ENCODE assay signal across 16 cellular contexts in genomic region chr1:75345538-75346292, GRCh38.
A peak's percentile ranks its signal among the peaks of the same experiment; 100 is the strongest.
DNase-seq lines count a peak whose midpoint lies in the region; ATAC-seq and TF ChIP-seq lines count a peak whose summit lies in the region.
"Had no signal": no experiment of that assay in that cellular context is flagged by ENCODE, and none has a peak within 500 bp of the region (broad histone marks: within the 10 kb centered on the region; RNA-seq: fewer than 3 reads in every experiment).

No MANE protein-coding gene starts in this region.

- H3K4me3 Mint-ChIP-seq in activated CD4-positive, alpha-beta memory T cell treated with anti-CD3 and anti-CD28 coated beads for 36 hours = no peak overlapping the region
- H3K4me3 Mint-ChIP-seq: brain; nephron; stimulated activated memory B cell treated with anti-CD40 and anti-IgM and Interleukin-4, amounts not matched to agents 10 μg/mL and 1 μg/mL and 100 μg/mL, for 72 hours had no signal

- H3K4me3 ChIP-seq in mammary epithelial cell (replicated peaks in 1 of 3; ENCODE audit: insufficient read depth in 1 of 3, low read depth in 2 of 3, low read length in 3 of 3) (no peak overlapping the region), kidney epithelial cell (ENCODE audit: low read depth, low read length) (no peak overlapping the region), gastrocnemius medialis (no peak overlapping the region)
- H3K4me3 ChIP-seq: right lobe of liver, uterus had no signal

- no peaks in the 10 kb centered on the region for H3K79me2 ChIP-seq in mammary epithelial cell (ENCODE audit: insufficient read depth, low read length)

- H3K4me1 ChIP-seq in mammary epithelial cell (ENCODE audit: insufficient read depth, low read length) (no peaks in the 10 kb centered on the region), gastrocnemius medialis (no peaks in the 10 kb centered on the region)
- H3K4me1 ChIP-seq: right lobe of liver, uterus had no signal

- dilution Hi-C loops in mammary epithelial cell (cut with HindIII; ENCODE audit: low sequenced_read_pairs) = no loop called here

- H3K36me3 ChIP-seq in mammary epithelial cell (ENCODE audit: insufficient read depth, low read length) (no peaks in the 10 kb centered on the region), kidney epithelial cell (ENCODE audit: control insufficient read depth, insufficient read depth, low read length) (no peaks in the 10 kb centered on the region), gastrocnemius medialis (no peaks in the 10 kb centered on the region)
- H3K36me3 ChIP-seq: right lobe of liver, uterus had no signal

- WGBS in mammary epithelial cell (ENCODE audit: low coverage, missing lambda C conversion rate) = 22% methylated on average over 2 of the region's 2 CpGs

- CTCF ChIA-PET in mammary epithelial cell (lab: Charles Lee; ENCODE audit: low non-redundant PET) = no interaction called here
- CTCF ChIA-PET in activated CD4-positive, alpha-beta memory T cell treated with anti-CD3 and anti-CD28 coated beads for 36 hours (lab: Charles Lee) = no interaction called here

- H3K27ac Mint-ChIP-seq in activated CD4-positive, alpha-beta memory T cell treated with anti-CD3 and anti-CD28 coated beads for 36 hours = no peak overlapping the region
- H3K27ac Mint-ChIP-seq: activated T-helper 2 cell treated with anti-CD3 and anti-CD28 coated beads, Interferon-gamma antibody, Interleukin-2, Interleukin-4, amounts not matched to agents 10 μg/mL and 5 μg/mL and 100 μg/mL, durations not matched to agents 14 hours and 24 hours and 36 hours; nephron; stimulated activated memory B cell treated with anti-CD40 and anti-IgM and Interleukin-4, amounts not matched to agents 10 μg/mL and 1 μg/mL and 100 μg/mL, for 72 hours had no signal

- H3K9me3 Mint-ChIP-seq in activated CD4-positive, alpha-beta memory T cell treated with anti-CD3 and anti-CD28 coated beads for 36 hours = no peaks in the 10 kb centered on the region
- H3K9me3 Mint-ChIP-seq: activated T-helper 2 cell treated with anti-CD3 and anti-CD28 coated beads, Interferon-gamma antibody, Interleukin-2, Interleukin-4, amounts not matched to agents 10 μg/mL and 5 μg/mL and 100 μg/mL, durations not matched to agents 14 hours and 24 hours and 36 hours had no signal

- H3K27ac ChIP-seq in mammary epithelial cell (ENCODE audit: insufficient read depth, low read depth, low read length) (no peak overlapping the region), gastrocnemius medialis (no peak overlapping the region)
- H3K27ac ChIP-seq: right lobe of liver, uterus, VCaP had no signal

- no peaks in the 10 kb centered on the region for H3K36me3 Mint-ChIP-seq in activated CD4-positive, alpha-beta memory T cell treated with anti-CD3 and anti-CD28 coated beads for 36 hours
- H3K36me3 Mint-ChIP-seq: stimulated activated memory B cell treated with anti-CD40 and anti-IgM and Interleukin-4, amounts not matched to agents 10 μg/mL and 1 μg/mL and 100 μg/mL, for 72 hours had no signal

- H3K4me1 Mint-ChIP-seq in activated CD4-positive, alpha-beta memory T cell treated with anti-CD3 and anti-CD28 coated beads for 36 hours (ENCODE audit: low read depth) = peaks cover 4% of the 10 kb centered on the region
- H3K4me1 Mint-ChIP-seq: nephron had no signal

- POLR2A ChIA-PET in activated CD4-positive, alpha-beta memory T cell treated with anti-CD3 and anti-CD28 coated beads for 36 hours (lab: Charles Lee) = no interaction called here

- TF ChIP-seq POLR2A in gastrocnemius medialis (IDR thresholded peaks at IDR 0.05) = no peak

- no peaks in the 10 kb centered on the region for H3K27me3 Mint-ChIP-seq in activated CD4-positive, alpha-beta memory T cell treated with anti-CD3 and anti-CD28 coated beads for 36 hours
- H3K27me3 Mint-ChIP-seq: brain; stimulated activated memory B cell treated with anti-CD40 and anti-IgM and Interleukin-4, amounts not matched to agents 10 μg/mL and 1 μg/mL and 100 μg/mL, for 72 hours had no signal

- no peaks in the 10 kb centered on the region for H4K20me1 ChIP-seq in mammary epithelial cell (ENCODE audit: insufficient read depth, low read length)

- intact Hi-C loops in mammary epithelial cell (cut with micrococcal nuclease) = no loop called here
- intact Hi-C loops in activated CD4-positive, alpha-beta memory T cell treated with anti-CD3 and anti-CD28 coated beads for 36 hours (cut with micrococcal nuclease) = no loop called here
- intact Hi-C loops in gastrocnemius medialis (cut with DNase I; ENCODE audit: low total_unique reads) = no loop called here

- no peaks in the 10 kb centered on the region for H3K27me3 ChIP-seq in mammary epithelial cell (ENCODE audit: insufficient read depth, low read length)
- H3K27me3 ChIP-seq in kidney epithelial cell (ENCODE audit: control insufficient read depth, insufficient read depth, low read length) = no peaks in the 10 kb centered on the region
- no peaks in the 10 kb centered on the region for H3K27me3 ChIP-seq in gastrocnemius medialis
- H3K27me3 ChIP-seq: right lobe of liver, uterus had no signal

- no peak overlapping the region for H3K9ac ChIP-seq in mammary epithelial cell (ENCODE audit: insufficient read depth, low read length)

- in situ Hi-C loops in mammary epithelial cell (cut with MboI; ENCODE audit: low sequenced_read_pairs in 2 of 2) (no loop called here), gastrocnemius medialis (cut with MboI; ENCODE audit: low sequenced_read_pairs in 4 of 4) (no loop called here)

- BruUV-seq in mammary epithelial cell (replicated peaks; lab: Mats Ljungman, UMichigan) = no TSS peak

- TF ChIP-seq CTCF in mammary epithelial cell (conservative IDR thresholded peaks at IDR 0.05 in 1 of 2, IDR thresholded peaks at IDR 0.05 in 1 of 2; ENCODE audit: extremely low read depth in 1 of 2, insufficient read depth in 1 of 2, low read depth in 1 of 2, low read length in 2 of 2) (no peak), kidney epithelial cell (IDR thresholded peaks at IDR 0.05; ENCODE audit: insufficient read depth, low read length, poor library complexity, severe bottlenecking) (no peak), gastrocnemius medialis (IDR thresholded peaks at IDR 0.05 in 4 of 5, conservative IDR thresholded peaks at IDR 0.05 in 1 of 5) (no peak)

- DNase-seq in A172 (ENCODE audit: low spot score) (peak; percentile 59), M059J (ENCODE audit: low read depth) (peak; percentile 82), mammary epithelial cell (peak; percentile 20), kidney epithelial cell (ENCODE audit: low read depth) (peak; percentile 14), NOMO-1 treated with dmso at 0.1 percent for 144 hours (lab: John Stamatoyannopoulos, UW; ENCODE audit: unreplicated experiment) (no peak), gastrocnemius medialis (no peak)
- DNase-seq in activated CD4-positive, alpha-beta memory T cell treated with anti-CD3 and anti-CD28 coated beads for 36 hours = no peak
- DNase-seq: left ventricle myocardium superior, right lobe of liver, uterus had no signal

- H3K4me2 ChIP-seq in mammary epithelial cell (ENCODE audit: insufficient read depth, low read depth, low read length) = no peak overlapping the region

- H3K9me3 ChIP-seq in mammary epithelial cell (replicated peaks; ENCODE audit: insufficient read depth, low read length) = no peaks in the 10 kb centered on the region
- H3K9me3 ChIP-seq in gastrocnemius medialis = no peaks in the 10 kb centered on the region
- H3K9me3 ChIP-seq: uterus had no signal

- ATAC-seq in gastrocnemius medialis (no peak), GM21423 (IDR thresholded peaks at IDR 0.05; ENCODE audit: unreplicated experiment) (no peak)
- ATAC-seq: left ventricle myocardium superior; stimulated activated memory B cell treated with anti-CD40 and anti-IgM and Interleukin-4, amounts not matched to agents 10 μg/mL and 1 μg/mL and 100 μg/mL, for 72 hours had no signal

- no peak overlapping the region for H2AFZ ChIP-seq in mammary epithelial cell (ENCODE audit: low read depth, low read length)

Comparison
In these comparisons a context has a peak if more than half of its experiments do, and no peak if none do; other contexts are left out.
1. DNase-seq: peak in A172 (single experiment), M059J (single experiment), mammary epithelial cell (single experiment) and kidney epithelial cell (single experiment); none in NOMO-1 treated with dmso at 0.1 percent for 144 hours (single experiment), activated CD4-positive, alpha-beta memory T cell treated with anti-CD3 and anti-CD28 coated beads for 36 hours (single experiment) and gastrocnemius medialis (0 of 2).